Comparison of ENCODE assay signal across 9 cellular contexts in genomic region chr6:134464690-134465411, GRCh38.
A peak's percentile ranks its signal among the peaks of the same experiment; 100 is the strongest.
DNase-seq lines count a peak whose midpoint lies in the region; ATAC-seq lines count a peak whose summit lies in the region.
"Had no signal": no experiment of that assay in that cellular context is flagged by ENCODE, and none has a peak within 500 bp of the region (broad histone marks: within the 10 kb centered on the region; RNA-seq: fewer than 3 reads in every experiment).

No MANE protein-coding gene starts in this region.

- no peak overlapping the region for H3K4me3 ChIP-seq in ACC112 (ENCODE audit: low read depth, low read length)

- ATAC-seq in GM21619 (IDR thresholded peaks at IDR 0.05; ENCODE audit: unreplicated experiment) (peak; percentile 61), HG02623 (IDR thresholded peaks at IDR 0.05; ENCODE audit: unreplicated experiment) (no peak), GM19023 (IDR thresholded peaks at IDR 0.05; ENCODE audit: unreplicated experiment) (no peak), HG03354 (IDR thresholded peaks at IDR 0.05; ENCODE audit: poor library complexity, severe bottlenecking, unreplicated experiment) (no peak)

- peaks cover 29% of the 10 kb centered on the region for H3K4me1 ChIP-seq in ACC112 (ENCODE audit: control insufficient read depth, insufficient read depth, low read length, unreplicated experiment)

- H3K79me2 ChIP-seq in ACC112 (ENCODE audit: control insufficient read depth, insufficient read depth, low read length, unreplicated experiment) = no peaks in the 10 kb centered on the region

- no peak overlapping the region; the same call in 1 of the 2 replicates for H3K27ac ChIP-seq in ACC112 (ENCODE audit: low read depth, low read length)
- H3K27ac ChIP-seq in epithelial cell of prostate = peak overlapping the region; percentile 70
- H3K27ac ChIP-seq: VCaP had no signal

- no peaks in the 10 kb centered on the region for H3K27me3 ChIP-seq in ACC112 (ENCODE audit: insufficient read depth, low read length)

- DNase-seq in NCI-H2171 treated with DMSO at 0.1 percent for 48 hours (lab: John Stamatoyannopoulos, UW) (peak; percentile 97), epithelial cell of prostate (ENCODE audit: low read depth, low spot score) (peak; percentile 60), anterior cingulate cortex (lab: John Stamatoyannopoulos, UW) (no peak)

- no peaks in the 10 kb centered on the region for H3K36me3 ChIP-seq in ACC112 (ENCODE audit: insufficient read depth, low read length)

- peak overlapping the region; percentile 12 for H2AFZ ChIP-seq in ACC112 (ENCODE audit: low read length, unreplicated experiment)

Comparison
In these comparisons a context has a peak if more than half of its experiments do, and no peak if none do; other contexts are left out.
1. DNase-seq: peak in NCI-H2171 treated with DMSO at 0.1 percent for 48 hours (single experiment) and epithelial cell of prostate (single experiment); none in anterior cingulate cortex (0 of 58).